In the genomic region with DNA sequence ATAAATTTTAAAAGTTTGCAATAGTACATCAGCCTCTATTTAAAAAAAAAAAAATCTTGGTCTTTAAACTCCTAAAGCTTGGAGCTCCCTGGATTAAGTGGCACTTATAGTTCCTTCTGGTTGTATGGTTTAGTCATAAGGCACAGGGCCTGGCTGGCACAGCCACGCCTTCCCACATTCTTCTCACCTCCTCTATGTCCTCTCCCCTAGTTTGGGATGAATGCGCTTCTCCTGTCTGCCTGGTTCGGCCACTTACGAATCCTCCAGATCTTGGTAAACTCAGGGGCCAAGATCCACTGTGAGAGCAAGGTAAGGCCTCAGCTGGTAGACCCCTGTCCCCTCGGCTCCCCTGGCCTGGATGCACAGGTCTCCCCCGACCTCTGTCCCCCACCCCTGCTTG, we compare ENCODE assay signal across 28 cellular contexts. TPM values are rescaled to one million over a fixed set of nuclear protein-coding genes. Genes with fewer than 3 reads are reported as not detected.
A peak's percentile ranks its signal among the peaks of the same experiment; 100 is the strongest.
DNase-seq lines count a peak whose midpoint lies in the region; ATAC-seq and TF ChIP-seq lines count a peak whose summit lies in the region.
"Had no signal": no experiment of that assay in that cellular context is flagged by ENCODE, and none has a peak within 500 bp of the region (broad histone marks: within the 10 kb centered on the region; RNA-seq: fewer than 3 reads in every experiment).

No MANE protein-coding gene starts in this region.

- no peaks in the 10 kb centered on the region for H3K9me3 Mint-ChIP-seq in activated CD8-positive, alpha-beta T cell treated with anti-CD3 and anti-CD28 coated beads for 36 hours
- H3K9me3 Mint-ChIP-seq in T-cell, result no peaks in the 10 kb centered on the region
- H3K9me3 Mint-ChIP-seq: central memory CD8-positive, alpha-beta T cell; natural killer cell had no signal

- H3K27ac ChIP-seq in HCT116 (ENCODE audit: low read depth, low read length) (no peak overlapping the region), lower lobe of right lung (no peak overlapping the region), thoracic aorta (peak overlapping the region; percentile 66 to 79)
- H3K27ac ChIP-seq: BLaER1, HL-60, pancreas had no signal

- intact Hi-C loops in HCT116 (cut with micrococcal nuclease), result no loop called here
- intact Hi-C loops in lower lobe of right lung (cut with DNase I), result no loop called here
- intact Hi-C loops in activated CD8-positive, alpha-beta T cell treated with anti-CD3 and anti-CD28 coated beads for 36 hours (cut with micrococcal nuclease), result no loop called here

- H3K27me3 ChIP-seq in HCT116 (ENCODE audit: insufficient read depth, low read length), result no peaks in the 10 kb centered on the region
- no peaks in the 10 kb centered on the region for H3K27me3 ChIP-seq in adipocyte (replicated peaks; ENCODE audit: control insufficient read depth, insufficient read depth, low read length)
- no peaks in the 10 kb centered on the region for H3K27me3 ChIP-seq in lower lobe of right lung (ENCODE audit: low read depth)
- H3K27me3 ChIP-seq in thoracic aorta (replicated peaks; ENCODE audit: insufficient read depth), result no peaks in the 10 kb centered on the region
- H3K27me3 ChIP-seq: BLaER1, heart right ventricle, pancreas, sigmoid colon, stomach had no signal

- H3K4me3 ChIP-seq in HCT116 (replicated peaks in 1 of 2; ENCODE audit: low read depth in 1 of 2, low read length in 2 of 2) (no peak overlapping the region), adipocyte (ENCODE audit: low read length) (no peak overlapping the region), lower lobe of right lung (no peak overlapping the region), thoracic aorta (no peak overlapping the region)
- H3K4me3 ChIP-seq: BLaER1, HAP-1, heart right ventricle, pancreas, sigmoid colon, stomach had no signal

- no peak for DNase-seq in HCT116 (ENCODE audit: low read depth, low spot score)
- DNase-seq in adipocyte (ENCODE audit: low read depth), result peak; percentile 24
- no peak for DNase-seq in lower lobe of right lung
- no peak for DNase-seq in thoracic aorta (ENCODE audit: low spot score)
- DNase-seq in NCI-H526 (lab: John Stamatoyannopoulos, UW), result no peak
- DNase-seq in activated CD8-positive, alpha-beta T cell treated with anti-CD3 and anti-CD28 coated beads for 36 hours, result no peak
- no peak for DNase-seq in islet precursor cell
- no peak for DNase-seq in T-cell
- DNase-seq: activated CD4-positive, alpha-beta T cell treated with anti-CD3 and anti-CD28 coated beads, Interleukin-2, amount 50 U/mL, for 48 hours; activated CD4-positive, CD25-positive, alpha-beta regulatory T cell; activated CD8-positive, alpha-beta memory T cell treated with anti-CD3 and anti-CD28 coated beads, Interleukin-2, amount 50 U/mL, for 48 hours; Calu3; heart right ventricle; left colon; natural killer cell; NCI-H1092; NCI-H2029; NCI-H69; pancreas; SHP77; sigmoid colon; stomach had no signal

- H3K9me2 ChIP-seq in HCT116 (ENCODE audit: insufficient read depth), result no peaks in the 10 kb centered on the region

- TF ChIP-seq CTCF in HCT116 (IDR thresholded peaks at IDR 0.05 in 2 of 3, conservative IDR thresholded peaks at IDR 0.05 in 1 of 3; ENCODE audit: borderline replicate concordance in 1 of 3, insufficient read depth in 1 of 3, low read depth in 2 of 3, low read length in 2 of 3) (no peak), lower lobe of right lung (IDR thresholded peaks at IDR 0.05) (no peak), thoracic aorta (IDR thresholded peaks at IDR 0.05) (no peak)
- TF ChIP-seq CTCF in activated CD8-positive, alpha-beta T cell treated with anti-CD3 and anti-CD28 coated beads for 36 hours (IDR thresholded peaks at IDR 0.05), result no peak

- peak; percentile 59 for ATAC-seq in HCT116
- peak; percentile 62 to 83 for ATAC-seq in lower lobe of right lung
- ATAC-seq in thoracic aorta (ENCODE audit: insufficient number of reproducible peaks, low FRiP score, low read depth), result no peak
- no peak for ATAC-seq in activated CD8-positive, alpha-beta T cell treated with anti-CD3 and anti-CD28 coated beads for 36 hours
- ATAC-seq in T-cell (replicated peaks in 1 of 4), result no peak
- ATAC-seq: HepG2, left colon, natural killer cell, pancreas had no signal

- no peak for TF ChIP-seq POLR2A in HCT116 (IDR thresholded peaks at IDR 0.05; ENCODE audit: borderline replicate concordance, extremely low read depth, insufficient read depth, insufficient read length)

- CTCF ChIA-PET in HCT116 (lab: Charles Lee) (no interaction called here), T-cell (lab: Charles Lee) (no interaction called here)
- CTCF ChIA-PET in activated CD8-positive, alpha-beta T cell treated with anti-CD3 and anti-CD28 coated beads for 36 hours (lab: Charles Lee), result interaction anchor here (1.0 kb wide), 1 partner anchor 13 kb away, joined by 3 read pairs; no protein-coding TSS in a partner anchor

- H3K27me3 Mint-ChIP-seq in activated CD8-positive, alpha-beta T cell treated with anti-CD3 and anti-CD28 coated beads for 36 hours, result no peaks in the 10 kb centered on the region
- H3K27me3 Mint-ChIP-seq in T-cell, result no peaks in the 10 kb centered on the region
- H3K27me3 Mint-ChIP-seq: activated naive CD8-positive, alpha-beta T cell; central memory CD8-positive, alpha-beta T cell had no signal

- H3K79me2 ChIP-seq in HCT116 (ENCODE audit: insufficient read depth, low read length), result no peaks in the 10 kb centered on the region

- H3K27ac Mint-ChIP-seq in activated CD8-positive, alpha-beta T cell treated with anti-CD3 and anti-CD28 coated beads for 36 hours, result no peak overlapping the region
- H3K27ac Mint-ChIP-seq in T-cell, result no peak overlapping the region
- H3K27ac Mint-ChIP-seq: activated naive CD8-positive, alpha-beta T cell; natural killer cell had no signal

- BruUV-seq in HCT116 (replicated peaks; lab: Mats Ljungman, UMichigan), result no TSS peak

- no peak overlapping the region for H3K4me2 ChIP-seq in HCT116 (ENCODE audit: low read length)
- H3K4me2 ChIP-seq: BLaER1 had no signal

- no peaks in the 10 kb centered on the region for H3K36me3 ChIP-seq in HCT116 (ENCODE audit: control insufficient read depth in 1 of 2, insufficient read depth in 2 of 2, low read length in 2 of 2)
- H3K36me3 ChIP-seq in adipocyte (ENCODE audit: control insufficient read depth, insufficient read depth, low read length, severe bottlenecking), result no peaks in the 10 kb centered on the region
- H3K36me3 ChIP-seq in lower lobe of right lung, result no peaks in the 10 kb centered on the region
- no peaks in the 10 kb centered on the region for H3K36me3 ChIP-seq in thoracic aorta
- H3K36me3 ChIP-seq: BLaER1, HAP-1, heart right ventricle, pancreas, sigmoid colon had no signal

- H3K9ac ChIP-seq in HCT116 (ENCODE audit: low read length) (no peak overlapping the region), adipocyte (ENCODE audit: low read length) (no peak overlapping the region)
- H3K9ac ChIP-seq: BLaER1 had no signal

- no peaks in the 10 kb centered on the region for H3K9me3 ChIP-seq in HCT116 (ENCODE audit: control insufficient read depth in 1 of 2, insufficient read depth in 1 of 2, low read depth in 1 of 2, low read length in 2 of 2)
- no peaks in the 10 kb centered on the region for H3K9me3 ChIP-seq in adipocyte (ENCODE audit: control insufficient read depth, low read length)
- H3K9me3 ChIP-seq in lower lobe of right lung, result no peaks in the 10 kb centered on the region
- H3K9me3 ChIP-seq in thoracic aorta, result no peaks in the 10 kb centered on the region
- H3K9me3 ChIP-seq: BLaER1, HAP-1, pancreas, sigmoid colon, stomach had no signal

- H3K4me1 Mint-ChIP-seq in activated CD8-positive, alpha-beta T cell treated with anti-CD3 and anti-CD28 coated beads for 36 hours (ENCODE audit: low read depth), result no peaks in the 10 kb centered on the region
- H3K4me1 Mint-ChIP-seq in T-cell, result no peaks in the 10 kb centered on the region

- no peak overlapping the region for H2AFZ ChIP-seq in HCT116 (ENCODE audit: low read depth, low read length, poor library complexity, severe bottlenecking)

- H3K4me1 ChIP-seq in HCT116 (ENCODE audit: control insufficient read depth in 1 of 2, insufficient read depth in 2 of 2, low read length in 2 of 2) (peaks cover 0 to 10% of the 10 kb centered on the region in 2 experiments; a peak in 1 of 4 replicates), adipocyte (ENCODE audit: control insufficient read depth, insufficient read depth, low read length) (peaks cover 12% of the 10 kb centered on the region), lower lobe of right lung (no peaks in the 10 kb centered on the region), thoracic aorta (ENCODE audit: control insufficient read depth in 1 of 2, low read depth in 2 of 2) (peaks cover 7 to 19% of the 10 kb centered on the region in 2 donors)
- H3K4me1 ChIP-seq: HAP-1, pancreas, stomach had no signal

- no peak overlapping the region for H3K4me3 Mint-ChIP-seq in activated CD8-positive, alpha-beta T cell treated with anti-CD3 and anti-CD28 coated beads for 36 hours
- no peak overlapping the region for H3K4me3 Mint-ChIP-seq in T-cell
- H3K4me3 Mint-ChIP-seq: activated naive CD8-positive, alpha-beta T cell; central memory CD8-positive, alpha-beta T cell; natural killer cell had no signal

- POLR2A ChIA-PET in HCT116 (lab: Charles Lee) (no interaction called here), T-cell (lab: Charles Lee) (interaction anchor here (0.6 to 0.7 kb wide), 2 partner anchors 20 to 44 kb away, joined by 3 read pairs; no protein-coding TSS in a partner anchor)
- POLR2A ChIA-PET in activated CD8-positive, alpha-beta T cell treated with anti-CD3 and anti-CD28 coated beads for 36 hours (lab: Charles Lee), result no interaction called here

- no peaks in the 10 kb centered on the region for H4K20me1 ChIP-seq in HCT116 (ENCODE audit: insufficient read depth)
- H4K20me1 ChIP-seq: BLaER1 had no signal

- RAD21 ChIA-PET in HCT116 (lab: Charles Lee; ENCODE audit: low non-redundant PET in 1 of 2, low total read pairs in 2 of 2, uncharacterized antibody in 2 of 2, unreplicated experiment in 2 of 2), result no interaction called here

- H3K36me3 Mint-ChIP-seq in activated CD8-positive, alpha-beta T cell treated with anti-CD3 and anti-CD28 coated beads for 36 hours (ENCODE audit: low read depth), result no peaks in the 10 kb centered on the region
- peaks cover 19% of the 10 kb centered on the region for H3K36me3 Mint-ChIP-seq in T-cell
- H3K36me3 Mint-ChIP-seq: natural killer cell had no signal

- no peak for TF ChIP-seq RAD21 in HCT116 (IDR thresholded peaks at IDR 0.05; ENCODE audit: low read depth)

TF ChIP-seq in HCT116, 20 proteins besides CTCF, POLR2A, EP300 and RAD21 (continues in another document):
- TF ChIP-seq YY1 (IDR thresholded peaks at IDR 0.05; ENCODE audit: extremely low read depth, insufficient replicate concordance, low read depth, low read length) (no peak), SIN3A (IDR thresholded peaks at IDR 0.05; ENCODE audit: low read depth) (no peak), EZH2phosphoT487 (IDR thresholded peaks at IDR 0.05; ENCODE audit: borderline replicate concordance) (no peak)

RNA-seq across cellular contexts. Expression of a gene that starts 10.0 kb away (rescaled TPM):
- total RNA-seq in HCT116 (2021; ENCODE audit: unreplicated experiment) (8.1 TPM), lower lobe of right lung (5.0 TPM), thoracic aorta (10 to 100 TPM; 27.5 to 58.1 TPM), T-cell (10 to 100 TPM in 2 of 5 donors, 1 to 10 TPM in 3; 1.7 to 13.4 (median 7.9) TPM)
- 5.7 and 6.5 TPM in 2 replicates for polyA plus RNA-seq in HCT116 (2012)
- total RNA-seq in activated CD8-positive, alpha-beta T cell treated with anti-CD3 and anti-CD28 coated beads for 36 hours, result 1 to 10 TPM; 3.4 to 4.3 TPM

Comparison
In these comparisons a context has a peak if more than half of its experiments do, and no peak if none do; other contexts are left out.
1. ATAC-seq: peak in HCT116 (single experiment) and lower lobe of right lung (2 of 2); none in thoracic aorta (single experiment), activated CD8-positive, alpha-beta T cell treated with anti-CD3 and anti-CD28 coated beads for 36 hours (single experiment) and T-cell (0 of 4).
2. H3K27ac ChIP-seq: peak in thoracic aorta (2 of 2); none in HCT116 (single experiment) and lower lobe of right lung (single experiment).
3. POLR2A ChIA-PET loops: an anchor here in T-cell (0.6 to 0.7 kb wide); none called in HCT116 and activated CD8-positive, alpha-beta T cell treated with anti-CD3 and anti-CD28 coated beads for 36 hours.